15 cellular contexts compared by ENCODE assay signal in the genomic region with DNA sequence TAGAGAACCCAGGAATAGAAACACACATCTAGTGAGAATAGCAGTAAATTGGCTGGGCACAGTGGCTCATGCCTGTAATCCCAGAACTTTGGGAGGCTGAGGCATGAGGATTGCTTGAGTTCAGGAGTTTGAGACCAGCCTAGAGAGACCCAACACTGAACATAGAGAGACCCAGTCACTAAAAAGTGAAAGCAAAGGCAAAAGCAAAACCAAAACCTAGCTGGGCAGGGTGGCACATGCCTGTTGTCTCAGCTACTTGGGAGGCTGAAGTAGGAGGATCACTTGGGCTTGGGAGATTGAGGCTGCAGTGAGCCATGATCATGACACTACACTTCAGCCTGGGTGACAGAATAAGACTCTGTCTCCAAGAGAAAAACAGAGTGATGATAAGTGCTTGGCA. TPM values are rescaled to one million over a fixed set of nuclear protein-coding genes. Genes with fewer than 3 reads are reported as not detected.
DNase-seq lines count a peak whose midpoint lies in the region; ATAC-seq and TF ChIP-seq lines count a peak whose summit lies in the region.
"Had no signal": no experiment of that assay in that cellular context is flagged by ENCODE, and none has a peak within 500 bp of the region (broad histone marks: within the 10 kb centered on the region; RNA-seq: fewer than 3 reads in every experiment).

No MANE protein-coding gene starts in this region.

- H3K4me3 ChIP-seq in uterus: no peak overlapping the region
- H3K4me3 ChIP-seq: GM23248 had no signal

- CTCF ChIA-PET in activated CD4-positive, alpha-beta T cell treated with anti-CD3 and anti-CD28 coated beads for 36 hours (lab: Charles Lee): no interaction called here

- no peak for ATAC-seq in activated CD4-positive, alpha-beta T cell treated with anti-CD3 and anti-CD28 coated beads for 36 hours
- ATAC-seq in GM18517 (IDR thresholded peaks at IDR 0.05; ENCODE audit: unreplicated experiment) (peak; percentile 57), HG02885 (IDR thresholded peaks at IDR 0.05; ENCODE audit: poor library complexity, unreplicated experiment) (peak; percentile 35)
- ATAC-seq: CD8-positive, alpha-beta T cell; HCT116 had no signal

- no peaks in the 10 kb centered on the region for H3K27me3 ChIP-seq in uterus

- H3K27ac Mint-ChIP-seq in activated CD4-positive, alpha-beta T cell treated with anti-CD3 and anti-CD28 coated beads for 36 hours: no peak overlapping the region
- H3K27ac Mint-ChIP-seq in T-helper 2 cell treated with Interferon-gamma antibody and Interleukin-4, amounts not matched to agents 5 μg/mL and 100 μg/mL, for 36 hours: no peak overlapping the region
- H3K27ac Mint-ChIP-seq: CD14-positive monocyte; CD8-positive, alpha-beta T cell had no signal

- H3K9me3 ChIP-seq in uterus: no peaks in the 10 kb centered on the region

- peaks cover 12% of the 10 kb centered on the region for H3K27me3 Mint-ChIP-seq in activated CD4-positive, alpha-beta T cell treated with anti-CD3 and anti-CD28 coated beads for 36 hours
- H3K27me3 Mint-ChIP-seq in T-helper 2 cell treated with Interferon-gamma antibody and Interleukin-4, amounts not matched to agents 5 μg/mL and 100 μg/mL, for 36 hours (ENCODE audit: low read depth): no peaks in the 10 kb centered on the region

- no peaks in the 10 kb centered on the region for H3K36me3 Mint-ChIP-seq in activated CD4-positive, alpha-beta T cell treated with anti-CD3 and anti-CD28 coated beads for 36 hours (ENCODE audit: low read depth)
- H3K36me3 Mint-ChIP-seq in T-helper 2 cell treated with Interferon-gamma antibody and Interleukin-4, amounts not matched to agents 5 μg/mL and 100 μg/mL, for 36 hours (ENCODE audit: low read depth): peaks cover 4% of the 10 kb centered on the region
- H3K36me3 Mint-ChIP-seq: CD14-positive monocyte; CD8-positive, alpha-beta T cell had no signal

- POLR2A ChIA-PET in activated CD4-positive, alpha-beta T cell treated with anti-CD3 and anti-CD28 coated beads for 36 hours (lab: Charles Lee): no interaction called here

- no peaks in the 10 kb centered on the region for H3K36me3 ChIP-seq in uterus

- no peaks in the 10 kb centered on the region for H3K4me1 ChIP-seq in uterus

- DNase-seq in activated CD4-positive, alpha-beta T cell treated with anti-CD3 and anti-CD28 coated beads for 36 hours: peak; percentile 6
- no peak for DNase-seq in activated CD4-positive, alpha-beta T cell treated with anti-CD3 and anti-CD28 coated beads for 1 hour
- no peak for DNase-seq in T-helper 2 cell treated with Interferon-gamma antibody and Interleukin-4, amounts not matched to agents 5 μg/mL and 100 μg/mL, for 36 hours (ENCODE audit: low spot score)
- DNase-seq in DMS153 (lab: John Stamatoyannopoulos, UW): no peak
- no peak for DNase-seq in iPS-NIHi11 (ENCODE audit: low spot score)
- no peak for DNase-seq in uterus
- DNase-seq: CD8-positive, alpha-beta T cell; COR-L47; GF-D8; GM23248 had no signal

- H3K9me3 Mint-ChIP-seq in activated CD4-positive, alpha-beta T cell treated with anti-CD3 and anti-CD28 coated beads for 36 hours (ENCODE audit: low read depth): no peaks in the 10 kb centered on the region
- peaks cover 7% of the 10 kb centered on the region for H3K9me3 Mint-ChIP-seq in T-helper 2 cell treated with Interferon-gamma antibody and Interleukin-4, amounts not matched to agents 5 μg/mL and 100 μg/mL, for 36 hours
- H3K9me3 Mint-ChIP-seq: CD8-positive, alpha-beta T cell had no signal

- no peak for TF ChIP-seq CTCF in uterus (IDR thresholded peaks at IDR 0.05)

- H3K27ac ChIP-seq in uterus: no peak overlapping the region
- H3K27ac ChIP-seq: 22Rv1, GM23248 had no signal

- no peak overlapping the region for H3K4me3 Mint-ChIP-seq in activated CD4-positive, alpha-beta T cell treated with anti-CD3 and anti-CD28 coated beads for 36 hours
- H3K4me3 Mint-ChIP-seq in T-helper 2 cell treated with Interferon-gamma antibody and Interleukin-4, amounts not matched to agents 5 μg/mL and 100 μg/mL, for 36 hours: peak overlapping the region; percentile 28
- H3K4me3 Mint-ChIP-seq: CD14-positive monocyte; CD8-positive, alpha-beta T cell had no signal

- no peak for TF ChIP-seq POLR2A in uterus (IDR thresholded peaks at IDR 0.05)

- intact Hi-C loops in activated CD4-positive, alpha-beta T cell treated with anti-CD3 and anti-CD28 coated beads for 36 hours (cut with DNase I, micrococcal nuclease): no loop called here
- intact Hi-C loops in uterus (cut with DNase I; ENCODE audit: low total_unique reads): no loop called here

- H3K4me1 Mint-ChIP-seq in activated CD4-positive, alpha-beta T cell treated with anti-CD3 and anti-CD28 coated beads for 36 hours: peaks cover 13% of the 10 kb centered on the region
- peaks cover 12% of the 10 kb centered on the region for H3K4me1 Mint-ChIP-seq in T-helper 2 cell treated with Interferon-gamma antibody and Interleukin-4, amounts not matched to agents 5 μg/mL and 100 μg/mL, for 36 hours (ENCODE audit: low read depth)
- H3K4me1 Mint-ChIP-seq: CD14-positive monocyte had no signal

RNA-seq across cellular contexts. Expression of gene MIS18BP1, which starts 37.5 kb away (rescaled TPM):
- total RNA-seq in activated CD4-positive, alpha-beta T cell treated with anti-CD3 and anti-CD28 coated beads for 36 hours: 10 to 100 TPM; 67.0 to 88.4 TPM
- 10 to 100 TPM in 3 of 4 donors, 1 to 10 TPM in 1; 8.7 to 73.7 (median 25.8) TPM for total RNA-seq in uterus
